ENCODE assay signal across 22 cellular contexts in genomic region chr10:132224343-132225072, GRCh38. TPM values are rescaled to one million over a fixed set of nuclear protein-coding genes. Genes with fewer than 3 reads are reported as not detected.
"Had no signal": no experiment of that assay in that cellular context is flagged by ENCODE, and none has a peak within 500 bp of the region (broad histone marks: within the 10 kb centered on the region; RNA-seq: fewer than 3 reads in every experiment).

No MANE protein-coding gene starts in this region.

- H3K36me3 ChIP-seq: ascending aorta had no signal

- DNase-seq: activated B cell treated with CpG ODN at 0.5 μM for 24 hours; activated CD4-positive, alpha-beta memory T cell treated with anti-CD3 and anti-CD28 coated beads for 36 hours; activated CD4-positive, alpha-beta T cell treated with anti-CD3 and anti-CD28 coated beads for 1 hour; activated CD4-positive, alpha-beta T cell treated with anti-CD3 and anti-CD28 coated beads, Interleukin-2, amount 10 ng/mL, durations not matched to agents 24 days and 14 days; activated CD8-positive, alpha-beta memory T cell treated with anti-CD3 and anti-CD28 coated beads for 24 hours; activated effector memory CD4-positive, alpha-beta T cell treated with anti-CD3 and anti-CD28 coated beads, Interleukin-2, amount 50 U/mL, for 16 hours; activated naive CD4-positive, alpha-beta T cell treated with Interleukin-2 at 50 U/mL for 16 hours; activated naive CD8-positive, alpha-beta T cell treated with anti-CD3 and anti-CD28 coated beads, Interleukin-2, amount 50 U/mL, for 24 hours; activated T-cell treated with anti-CD3 and anti-CD28 coated beads, Interleukin-2, amount 50 U/mL, for 4 hours; amniotic stem cell; body of pancreas; MM.1S; NCI-H1105; NCI-H1436; NCI-H1694 treated with DMSO at 0.1 percent for 48 hours; NCI-H2029 treated with DMSO at 0.1 percent for 48 hours; NCI-H510A treated with DMSO at 0.1 percent for 48 hours; SIG-M5; T-helper 17 cell; T-helper 9 cell had no signal

- H3K4me3 ChIP-seq: ascending aorta, body of pancreas had no signal

- H3K27me3 ChIP-seq: ascending aorta, body of pancreas had no signal

- H3K9me3 ChIP-seq: ascending aorta, body of pancreas had no signal

- ATAC-seq: activated naive CD4-positive, alpha-beta T cell treated with anti-CD3 and anti-CD28 coated beads, Interleukin-2, amount 50 U/mL, for 72 hours; activated naive CD8-positive, alpha-beta T cell treated with anti-CD3 and anti-CD28 coated beads, Interleukin-2, amount 50 U/mL, for 24 hours; activated T-cell treated with anti-CD3 and anti-CD28 coated beads, Interleukin-2, amount 50 U/mL, for 4 hours; body of pancreas; T-helper 17 cell had no signal

- H3K27ac ChIP-seq: ascending aorta, body of pancreas had no signal

- H3K4me1 ChIP-seq: ascending aorta had no signal

RNA-seq across cellular contexts. Expression of gene DPYSL4, which starts 37.8 kb away (rescaled TPM):
- total RNA-seq: ascending aorta had no signal
